ENCODE assay signal across 16 cellular contexts in the genomic region with DNA sequence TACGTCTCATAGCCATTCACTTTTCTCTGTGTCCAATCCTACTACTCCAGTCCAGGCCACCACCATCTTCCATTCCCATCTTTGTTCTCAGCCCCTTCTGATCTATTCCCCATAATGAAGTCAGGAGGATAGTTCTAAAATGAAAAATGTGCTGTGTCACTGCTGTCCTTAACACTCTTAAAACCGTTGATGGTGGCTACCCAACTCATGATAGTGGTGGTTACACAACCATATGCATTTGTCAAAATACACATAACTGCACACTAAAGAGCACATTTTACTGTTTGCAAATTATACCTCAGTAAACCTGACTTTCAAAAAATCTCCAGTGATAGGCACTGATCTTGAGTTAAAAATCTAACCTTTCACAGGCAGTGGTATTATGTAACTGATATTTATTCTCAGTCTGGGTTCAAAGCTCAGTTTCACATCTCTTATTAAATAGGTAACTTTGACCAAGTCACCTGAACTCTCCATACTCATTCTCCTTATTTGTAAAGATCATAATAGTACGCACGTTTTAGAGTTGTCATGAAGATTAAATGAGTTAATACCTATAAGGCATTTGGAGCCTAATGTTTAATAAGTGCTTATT.
"Had no signal": no experiment of that assay in that cellular context is flagged by ENCODE, and none has a peak within 500 bp of the region (broad histone marks: within the 10 kb centered on the region; RNA-seq: fewer than 3 reads in every experiment).

No MANE protein-coding gene starts in this region.

- H3K9me3 ChIP-seq: pancreas had no signal

- H3K4me3 ChIP-seq: pancreas, smooth muscle cell had no signal

- ATAC-seq: foreskin keratinocyte, left cardiac atrium, left ventricle myocardium superior, pancreas, right cardiac atrium had no signal

- FAIRE-seq: endothelial cell of umbilical vein, kidney, pancreas had no signal

- H3K27me3 ChIP-seq: foreskin keratinocyte, pancreas had no signal

- H3K27ac ChIP-seq: foreskin keratinocyte, pancreas had no signal

- DNase-seq: effector CD4-positive, alpha-beta T cell; endodermal cell; foreskin keratinocyte; kidney; left cardiac atrium; left ventricle myocardium superior; mesendoderm; naive B cell; occipital lobe; pancreas; right cardiac atrium; stimulated activated CD4-positive, alpha-beta T cell treated with anti-CD3 and anti-CD28 coated beads, Interleukin-2, amount 100 ng/mL, for 48 hours; stimulated activated naive CD4-positive, alpha-beta T cell treated with Interleukin-2 at 50 U/mL for 16 hours; trophoblast cell had no signal

- H3K36me3 ChIP-seq: pancreas had no signal

- H3K4me2 ChIP-seq: smooth muscle cell had no signal

- H3K4me1 ChIP-seq: foreskin keratinocyte, pancreas had no signal
